11 cellular contexts compared by ENCODE assay signal in the genomic region with DNA sequence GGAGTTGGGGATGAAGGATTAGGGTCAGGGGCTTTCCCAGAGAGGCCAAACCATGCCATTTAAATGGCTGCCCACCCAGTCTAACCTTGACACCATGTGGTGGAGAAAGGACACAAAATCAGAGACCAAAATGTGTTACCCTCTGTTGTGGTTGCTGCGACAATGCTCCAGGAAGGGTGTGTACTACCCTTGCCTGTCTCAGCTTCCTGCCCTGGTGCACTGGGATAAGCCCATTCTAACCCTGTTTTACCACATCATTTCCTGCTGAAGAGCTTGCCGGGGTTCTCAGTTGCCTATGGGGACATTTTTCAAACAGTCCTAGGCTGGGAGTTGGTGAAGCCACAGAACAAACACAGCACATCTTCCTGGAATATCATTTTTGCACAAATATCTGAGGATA. TPM values are rescaled to one million over a fixed set of nuclear protein-coding genes. Genes with fewer than 3 reads are reported as not detected.
DNase-seq lines count a peak whose midpoint lies in the region; ATAC-seq, FAIRE-seq and TF ChIP-seq lines count a peak whose summit lies in the region.
"Had no signal": no experiment of that assay in that cellular context is flagged by ENCODE, and none has a peak within 500 bp of the region (broad histone marks: within the 10 kb centered on the region; RNA-seq: fewer than 3 reads in every experiment).

No MANE protein-coding gene starts in this region.

- H3K36me3 ChIP-seq in lower lobe of right lung, result no peaks in the 10 kb centered on the region

- H3K4me1 ChIP-seq in lower lobe of right lung, result peaks cover 11% of the 10 kb centered on the region

- no peak overlapping the region for H3K27ac ChIP-seq in lower lobe of right lung

- no peaks in the 10 kb centered on the region for H3K9me3 ChIP-seq in lower lobe of right lung

- no peak for TF ChIP-seq CTCF in lower lobe of right lung (IDR thresholded peaks at IDR 0.05)

- peaks cover 24% of the 10 kb centered on the region for H3K27me3 ChIP-seq in lower lobe of right lung (ENCODE audit: low read depth)

- peak in 2 of 3 donors; percentile 8 for DNase-seq in stimulated activated CD4-positive, alpha-beta T cell treated with anti-CD3 and anti-CD28 coated beads, Interleukin-12 subunit alpha, Interleukin-12 subunit beta, amount 100 ng/mL, for 48 hours (ENCODE audit: low read depth in 2 of 3, low spot score in 1 of 3)
- DNase-seq in stimulated activated CD4-positive, alpha-beta T cell treated with anti-CD3 and anti-CD28 coated beads, Interleukin-4, amount 100 ng/mL, for 1 hour, result no peak
- peak; percentile 61 for DNase-seq in activated CD8-positive, alpha-beta memory T cell treated with anti-CD3 and anti-CD28 coated beads, Interleukin-2, amount 50 U/mL, for 48 hours
- no peak for DNase-seq in lower lobe of right lung
- no peak for DNase-seq in RCC 7860 (ENCODE audit: low spot score)
- DNase-seq: trophoblast cell had no signal

- FAIRE-seq in RCC 7860 (lab: Jason Lieb, UNC), result no peak
- FAIRE-seq: TTC549 had no signal

- ATAC-seq in lower lobe of right lung (peak; percentile 28 to 55), HG02642 (IDR thresholded peaks at IDR 0.05; ENCODE audit: poor library complexity, unreplicated experiment) (no peak), GM19463 (IDR thresholded peaks at IDR 0.05; ENCODE audit: unreplicated experiment) (no peak), GM18861 (IDR thresholded peaks at IDR 0.05; ENCODE audit: unreplicated experiment) (no peak)

- no peak overlapping the region for H3K4me3 ChIP-seq in lower lobe of right lung

- intact Hi-C loops in lower lobe of right lung (cut with DNase I), result no loop called here

RNA-seq across cellular contexts. Expression of gene OR4D1, which starts 4.9 kb away (rescaled TPM):
- total RNA-seq in lower lobe of right lung, result not detected
- total RNA-seq: progenitor cell of endocrine pancreas had no signal

RNA-seq across cellular contexts. Expression of gene OR4D2, which starts 13.7 kb away (rescaled TPM):
- total RNA-seq in lower lobe of right lung, result not detected
- total RNA-seq: progenitor cell of endocrine pancreas had no signal

RNA-seq across cellular contexts. Expression of gene EPX, which starts 39.5 kb away (rescaled TPM):
- not detected for total RNA-seq in lower lobe of right lung
- total RNA-seq: progenitor cell of endocrine pancreas had no signal

Comparison
In these comparisons a context has a peak if more than half of its experiments do, and no peak if none do; other contexts are left out.
1. DNase-seq: peak in stimulated activated CD4-positive, alpha-beta T cell treated with anti-CD3 and anti-CD28 coated beads, Interleukin-12 subunit alpha, Interleukin-12 subunit beta, amount 100 ng/mL, for 48 hours (2 of 3) and activated CD8-positive, alpha-beta memory T cell treated with anti-CD3 and anti-CD28 coated beads, Interleukin-2, amount 50 U/mL, for 48 hours (single experiment); none in stimulated activated CD4-positive, alpha-beta T cell treated with anti-CD3 and anti-CD28 coated beads, Interleukin-4, amount 100 ng/mL, for 1 hour (single experiment), lower lobe of right lung (single experiment) and RCC 7860 (single experiment).
2. ATAC-seq: peak in lower lobe of right lung (2 of 2); none in HG02642 (single experiment), GM19463 (single experiment) and GM18861 (single experiment).